ENCODE assay signal across 13 cellular contexts in genomic region chr3:129694228-129694627, GRCh38.
"Had no signal": no experiment of that assay in that cellular context is flagged by ENCODE, and none has a peak within 500 bp of the region (broad histone marks: within the 10 kb centered on the region; RNA-seq: fewer than 3 reads in every experiment).

No MANE protein-coding gene starts in this region.

- ATAC-seq: activated CD4-positive, alpha-beta T cell treated with anti-CD3 and anti-CD28 coated beads for 36 hours; activated CD8-positive, alpha-beta T cell treated with anti-CD3 and anti-CD28 coated beads for 36 hours; activated T-cell treated with anti-CD3 and anti-CD28 coated beads, Interleukin-2, amount 50 U/mL, for 72 hours; natural killer cell treated with Interleukin-12 subunit alpha and Interleukin-12 subunit beta and Interleukin-15 and Interleukin-18, amount 100 ng/mL, for 72 hours had no signal

- H3K4me1 ChIP-seq: uterus had no signal

- H3K4me3 Mint-ChIP-seq: activated CD4-positive, alpha-beta T cell treated with anti-CD3 and anti-CD28 coated beads for 36 hours; activated CD8-positive, alpha-beta T cell treated with anti-CD3 and anti-CD28 coated beads for 36 hours; activated naive CD8-positive, alpha-beta T cell treated with anti-CD3 and anti-CD28 coated beads, Interleukin-2, amount 10 ng/mL, durations not matched to agents 7 days and 5 days; activated T-cell treated with anti-CD3 and anti-CD28 coated beads, Interleukin-2, amount 50 U/mL, for 72 hours; natural killer cell treated with Interleukin-12 subunit alpha and Interleukin-12 subunit beta and Interleukin-15 and Interleukin-18, amount 100 ng/mL, for 72 hours had no signal

- H3K27me3 Mint-ChIP-seq: activated CD4-positive, alpha-beta T cell treated with anti-CD3 and anti-CD28 coated beads for 36 hours; activated CD8-positive, alpha-beta T cell treated with anti-CD3 and anti-CD28 coated beads for 36 hours; activated naive CD8-positive, alpha-beta T cell treated with anti-CD3 and anti-CD28 coated beads, Interleukin-2, amount 10 ng/mL, durations not matched to agents 7 days and 5 days; natural killer cell treated with Interleukin-12 subunit alpha and Interleukin-12 subunit beta and Interleukin-15 and Interleukin-18, amount 100 ng/mL, for 72 hours had no signal

- DNase-seq: activated CD4-positive, alpha-beta T cell treated with anti-CD3 and anti-CD28 coated beads for 36 hours; activated CD8-positive, alpha-beta memory T cell treated with anti-CD3 and anti-CD28 coated beads, Interleukin-2, amount 50 U/mL, for 4 hours; activated CD8-positive, alpha-beta T cell treated with anti-CD3 and anti-CD28 coated beads for 36 hours; activated naive CD8-positive, alpha-beta T cell treated with anti-CD3 and anti-CD28 coated beads, Interleukin-2, amount 10 ng/mL, durations not matched to agents 7 days and 5 days; activated T-cell treated with anti-CD3 and anti-CD28 coated beads, Interleukin-2, amount 50 U/mL, for 72 hours; aorta; hypothalamus; nucleus accumbens; sigmoid colon; stimulated activated CD4-positive, alpha-beta T cell treated with anti-CD3 and anti-CD28 coated beads, Interleukin-4, amount 100 ng/mL, for 24 hours; stomach; uterus had no signal

- H3K36me3 ChIP-seq: sigmoid colon, stomach, uterus had no signal

- H3K9me3 Mint-ChIP-seq: natural killer cell treated with Interleukin-12 subunit alpha and Interleukin-12 subunit beta and Interleukin-15 and Interleukin-18, amount 100 ng/mL, for 72 hours had no signal

- H3K9me3 ChIP-seq: sigmoid colon, uterus had no signal

- H3K27ac Mint-ChIP-seq: activated CD4-positive, alpha-beta T cell treated with anti-CD3 and anti-CD28 coated beads for 36 hours; activated CD8-positive, alpha-beta T cell treated with anti-CD3 and anti-CD28 coated beads for 36 hours; activated naive CD8-positive, alpha-beta T cell treated with anti-CD3 and anti-CD28 coated beads, Interleukin-2, amount 10 ng/mL, durations not matched to agents 7 days and 5 days; activated T-cell treated with anti-CD3 and anti-CD28 coated beads, Interleukin-2, amount 50 U/mL, for 72 hours; natural killer cell treated with Interleukin-12 subunit alpha and Interleukin-12 subunit beta and Interleukin-15 and Interleukin-18, amount 100 ng/mL, for 72 hours had no signal

- H3K27me3 ChIP-seq: sigmoid colon, stomach, uterus had no signal

- H3K27ac ChIP-seq: sigmoid colon, stomach, uterus had no signal

- H3K4me3 ChIP-seq: sigmoid colon, stomach, uterus had no signal
